In the genomic region with DNA sequence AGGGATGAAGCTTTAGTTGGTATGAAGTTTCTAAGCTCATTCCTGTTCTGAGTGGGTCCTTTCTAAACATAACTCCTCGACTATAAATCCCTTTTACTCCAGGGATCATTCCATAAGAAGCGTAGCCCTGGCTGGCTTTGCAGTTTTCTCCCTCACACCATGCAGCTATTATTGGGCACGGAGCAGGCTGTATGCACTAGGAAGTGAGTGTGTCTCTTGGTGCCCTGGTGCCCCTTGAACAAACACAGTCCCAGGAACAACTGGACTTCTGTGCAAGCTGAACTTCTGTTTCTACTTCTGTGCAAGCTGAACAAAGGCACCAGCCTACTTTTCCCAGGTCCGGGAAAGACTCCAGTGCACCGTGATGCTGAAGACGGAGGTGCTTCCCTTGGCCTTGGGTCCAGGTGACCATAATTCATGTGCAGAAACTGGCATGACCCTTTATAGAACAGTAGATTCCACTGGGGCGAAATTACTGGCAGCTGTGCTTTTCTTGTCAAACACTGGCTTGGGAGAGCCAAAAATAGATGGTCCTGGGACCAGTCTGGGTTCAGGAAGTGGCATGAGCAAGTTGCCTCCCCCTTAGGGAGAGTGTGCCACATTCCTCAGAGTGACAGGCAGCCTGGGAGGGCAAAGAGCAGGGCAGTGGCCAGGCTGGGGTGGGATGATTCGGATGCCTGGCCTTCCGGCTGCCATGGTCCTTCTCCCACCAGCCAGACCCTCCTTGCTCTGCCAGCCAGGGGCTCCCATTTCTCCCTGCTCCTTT, we compare ENCODE assay signal across 17 cellular contexts.
DNase-seq lines count a peak whose midpoint lies in the region; ATAC-seq and TF ChIP-seq lines count a peak whose summit lies in the region.
"Had no signal": no experiment of that assay in that cellular context is flagged by ENCODE, and none has a peak within 500 bp of the region (broad histone marks: within the 10 kb centered on the region; RNA-seq: fewer than 3 reads in every experiment).

No MANE protein-coding gene starts in this region.

- peaks cover 9% of the 10 kb centered on the region for H3K4me1 Mint-ChIP-seq in activated T-helper 17 cell treated with anti-CD3 and anti-CD28 coated beads, Interleukin-2, amount 50 U/mL, for 72 hours

- no peaks in the 10 kb centered on the region for H3K9me3 Mint-ChIP-seq in activated T-helper 17 cell treated with anti-CD3 and anti-CD28 coated beads, Interleukin-2, amount 50 U/mL, for 72 hours

- ATAC-seq in Right ventricle myocardium superior (ENCODE audit: poor library complexity) (peak; percentile 87), thoracic aorta (ENCODE audit: insufficient number of reproducible peaks, low FRiP score, low read depth) (peak; percentile 57)
- no peak for ATAC-seq in activated T-helper 17 cell treated with anti-CD3 and anti-CD28 coated beads, Interleukin-2, amount 50 U/mL, for 72 hours (replicated peaks)

- peaks cover 0 to 77% of the 10 kb centered on the region in 2 donors for H3K4me1 ChIP-seq in right atrium auricular region
- H3K4me1 ChIP-seq in thoracic aorta (ENCODE audit: control insufficient read depth in 1 of 2, low read depth in 2 of 2): peaks cover 21 to 69% of the 10 kb centered on the region in 2 donors

- no peaks in the 10 kb centered on the region for H3K36me3 ChIP-seq in right atrium auricular region
- no peaks in the 10 kb centered on the region for H3K36me3 ChIP-seq in thoracic aorta

- DNase-seq in M059J (ENCODE audit: low read depth) (peak; percentile 23), Right ventricle myocardium superior (no peak), right atrium auricular region (ENCODE audit: low spot score) (no peak), thoracic aorta (ENCODE audit: low spot score) (no peak), NCI-H1436 treated with DMSO at 0.1 percent for 48 hours (lab: John Stamatoyannopoulos, UW) (no peak), midbrain (lab: John Stamatoyannopoulos, UW) (no peak), NCI-H1417 (lab: John Stamatoyannopoulos, UW) (no peak)
- DNase-seq: CD8-positive, alpha-beta memory T cell; GOT3; Kasumi-1; NCI-H1105; NCI-H187; NCI-H2107; NCI-H510A treated with DMSO at 0.1 percent for 48 hours; NCI-H82 had no signal

- H3K27me3 ChIP-seq in right atrium auricular region: no peaks in the 10 kb centered on the region
- H3K27me3 ChIP-seq in thoracic aorta (replicated peaks; ENCODE audit: insufficient read depth): no peaks in the 10 kb centered on the region

- H3K27me3 Mint-ChIP-seq in activated T-helper 17 cell treated with anti-CD3 and anti-CD28 coated beads, Interleukin-2, amount 50 U/mL, for 72 hours: no peaks in the 10 kb centered on the region

- no peak overlapping the region for H3K27ac Mint-ChIP-seq in activated T-helper 17 cell treated with anti-CD3 and anti-CD28 coated beads, Interleukin-2, amount 50 U/mL, for 72 hours

- H3K27ac ChIP-seq in right atrium auricular region (peak overlapping the region; percentile 48 to 84), thoracic aorta (peak overlapping the region; percentile 65 to 72)
- H3K27ac ChIP-seq: RWPE1 had no signal

- H3K4me3 ChIP-seq in right atrium auricular region (no peak overlapping the region), thoracic aorta (peak overlapping the region; percentile 16)

- H3K36me3 Mint-ChIP-seq in activated T-helper 17 cell treated with anti-CD3 and anti-CD28 coated beads, Interleukin-2, amount 50 U/mL, for 72 hours (ENCODE audit: low read depth): no peaks in the 10 kb centered on the region

- TF ChIP-seq CTCF in right atrium auricular region (IDR thresholded peaks at IDR 0.05) (no peak), thoracic aorta (IDR thresholded peaks at IDR 0.05) (no peak)

- H3K9me3 ChIP-seq in right atrium auricular region: no peaks in the 10 kb centered on the region
- H3K9me3 ChIP-seq in thoracic aorta: no peaks in the 10 kb centered on the region

- intact Hi-C loops in Right ventricle myocardium superior (cut with DNase I): no loop called here

- H3K4me3 Mint-ChIP-seq in activated T-helper 17 cell treated with anti-CD3 and anti-CD28 coated beads, Interleukin-2, amount 50 U/mL, for 72 hours: no peak overlapping the region
- H3K4me3 Mint-ChIP-seq: CD8-positive, alpha-beta memory T cell had no signal
